Comparison of ENCODE assay signal across 9 cellular contexts in the genomic region with DNA sequence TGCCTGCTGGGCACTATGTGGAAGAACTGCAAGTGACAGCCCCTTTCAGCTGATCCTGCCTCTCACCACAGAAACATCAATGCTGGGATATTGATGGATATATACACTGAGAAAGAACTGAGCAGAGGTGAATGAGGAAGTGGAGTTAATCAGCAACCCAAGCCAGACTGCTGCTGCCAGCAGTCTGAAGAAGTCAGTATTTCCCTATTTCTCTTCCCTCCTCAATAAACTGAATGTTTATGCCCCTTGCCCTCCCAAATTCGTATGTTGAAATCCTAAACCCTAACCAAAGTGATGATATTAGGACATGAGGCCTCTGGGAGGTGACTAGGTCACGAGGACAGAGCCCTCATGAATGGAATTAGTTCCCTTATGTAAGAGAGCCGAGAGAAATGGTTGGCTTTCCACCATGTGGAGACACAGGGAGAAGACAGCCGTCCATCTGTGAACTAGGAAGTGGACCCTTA.
DNase-seq lines count a peak whose midpoint lies in the region; ATAC-seq, FAIRE-seq and TF ChIP-seq lines count a peak whose summit lies in the region.
"Had no signal": no experiment of that assay in that cellular context is flagged by ENCODE, and none has a peak within 500 bp of the region (broad histone marks: within the 10 kb centered on the region; RNA-seq: fewer than 3 reads in every experiment).

No MANE protein-coding gene starts in this region.

- no peak for TF ChIP-seq CTCF in colonic mucosa (IDR thresholded peaks at IDR 0.05)

- H3K9ac ChIP-seq in colonic mucosa (ENCODE audit: low read depth in 2 of 2, low read length in 2 of 2): no peak overlapping the region

- POLR2A ChIA-PET in activated CD8-positive, alpha-beta T cell treated with anti-CD3 and anti-CD28 coated beads, Interleukin-2, amount 10 ng/mL, durations not matched to agents 7 days and 5 days (lab: Charles Lee): no interaction called here

- no peaks in the 10 kb centered on the region for H3K4me1 ChIP-seq in colonic mucosa

- H3K27me3 Mint-ChIP-seq in activated CD8-positive, alpha-beta T cell treated with anti-CD3 and anti-CD28 coated beads, Interleukin-2, amount 10 ng/mL, durations not matched to agents 7 days and 5 days (ENCODE audit: low read depth): no peaks in the 10 kb centered on the region

- peak; percentile 87 for FAIRE-seq in GM19239 (lab: Jason Lieb, UNC)

- no peaks in the 10 kb centered on the region for H3K4me1 Mint-ChIP-seq in activated CD8-positive, alpha-beta T cell treated with anti-CD3 and anti-CD28 coated beads, Interleukin-2, amount 10 ng/mL, durations not matched to agents 7 days and 5 days (ENCODE audit: low read depth)

- intact Hi-C loops in colonic mucosa (cut with DNase I): no loop called here
- intact Hi-C loops in sciatic nerve (cut with DNase I): no loop called here

- no peaks in the 10 kb centered on the region for H3K27me3 ChIP-seq in colonic mucosa
- H3K27me3 ChIP-seq: ovary had no signal

- no peak overlapping the region for H3K27ac Mint-ChIP-seq in activated CD8-positive, alpha-beta T cell treated with anti-CD3 and anti-CD28 coated beads, Interleukin-2, amount 10 ng/mL, durations not matched to agents 7 days and 5 days

- H3K4me3 ChIP-seq in colonic mucosa: no peak overlapping the region
- H3K4me3 ChIP-seq: ovary had no signal

- H3K9me3 ChIP-seq in colonic mucosa: no peaks in the 10 kb centered on the region

- ATAC-seq in sciatic nerve (peak; percentile 86), HG02571 (IDR thresholded peaks at IDR 0.05; ENCODE audit: unreplicated experiment) (no peak)
- ATAC-seq in activated CD8-positive, alpha-beta T cell treated with anti-CD3 and anti-CD28 coated beads, Interleukin-2, amount 10 ng/mL, durations not matched to agents 7 days and 5 days: no peak

- peaks cover 19% of the 10 kb centered on the region for H3K9me3 Mint-ChIP-seq in activated CD8-positive, alpha-beta T cell treated with anti-CD3 and anti-CD28 coated beads, Interleukin-2, amount 10 ng/mL, durations not matched to agents 7 days and 5 days (ENCODE audit: insufficient read depth)

- no peak overlapping the region for H3K4me3 Mint-ChIP-seq in activated CD8-positive, alpha-beta T cell treated with anti-CD3 and anti-CD28 coated beads, Interleukin-2, amount 10 ng/mL, durations not matched to agents 7 days and 5 days

- H3K27ac ChIP-seq in colonic mucosa: peak overlapping the region; percentile 38
- H3K27ac ChIP-seq: ovary had no signal

- H3K36me3 ChIP-seq in colonic mucosa: no peaks in the 10 kb centered on the region
- H3K36me3 ChIP-seq: ovary had no signal

- CTCF ChIA-PET in activated CD8-positive, alpha-beta T cell treated with anti-CD3 and anti-CD28 coated beads, Interleukin-2, amount 10 ng/mL, durations not matched to agents 7 days and 5 days (lab: Charles Lee): no interaction called here

- peaks cover 38% of the 10 kb centered on the region for H3K36me3 Mint-ChIP-seq in activated CD8-positive, alpha-beta T cell treated with anti-CD3 and anti-CD28 coated beads, Interleukin-2, amount 10 ng/mL, durations not matched to agents 7 days and 5 days (ENCODE audit: low read depth)

- DNase-seq in GM19239 (ENCODE audit: insufficient read length, low spot score): peak; percentile 8
- DNase-seq in HuH-7 (ENCODE audit: low spot score): peak; percentile 53
- DNase-seq in colonic mucosa: peak; percentile 38
- DNase-seq in sciatic nerve (ENCODE audit: low spot score): no peak
- no peak for DNase-seq in DMS114 treated with DMSO at 0.1 percent for 48 hours (lab: John Stamatoyannopoulos, UW; ENCODE audit: unreplicated experiment)
- no peak for DNase-seq in NCI-H69 (lab: John Stamatoyannopoulos, UW)
- no peak for DNase-seq in activated CD8-positive, alpha-beta T cell treated with anti-CD3 and anti-CD28 coated beads, Interleukin-2, amount 10 ng/mL, durations not matched to agents 7 days and 5 days
- DNase-seq: ovary had no signal

Comparison
In these comparisons a context has a peak if more than half of its experiments do, and no peak if none do; other contexts are left out.
1. DNase-seq: peak in GM19239 (single experiment), HuH-7 (single experiment) and colonic mucosa (single experiment); none in sciatic nerve (single experiment), DMS114 treated with DMSO at 0.1 percent for 48 hours (single experiment), NCI-H69 (single experiment) and activated CD8-positive, alpha-beta T cell treated with anti-CD3 and anti-CD28 coated beads, Interleukin-2, amount 10 ng/mL, durations not matched to agents 7 days and 5 days (single experiment).